3 cellular contexts compared by ENCODE assay signal in the genomic region with DNA sequence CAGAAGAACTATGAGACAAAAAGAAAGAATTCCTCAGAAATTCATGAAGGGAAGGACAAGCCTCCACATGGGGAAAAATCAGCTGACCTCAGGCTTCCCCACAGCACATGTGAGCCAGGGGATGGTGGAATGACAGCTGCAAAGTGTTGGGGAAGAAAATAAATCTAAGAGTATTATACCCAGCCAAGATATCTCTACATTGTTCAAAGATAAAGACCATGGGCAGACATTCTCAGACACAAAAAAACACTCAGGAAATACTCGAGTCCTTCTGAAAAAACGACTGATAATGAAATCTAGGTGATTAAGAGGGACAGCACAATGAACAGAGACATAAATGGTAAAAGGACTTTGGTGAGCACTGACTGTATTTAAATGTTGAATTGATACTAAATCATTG.
TF ChIP-seq lines count a peak whose summit lies in the region.

No MANE protein-coding gene starts in this region.

TF ChIP-seq in HepG2, 621 proteins besides CTCF, POLR2A, EP300 and RAD21:
- peak; percentile 99 for TF ChIP-seq ZFP1 (CRISPR knock-in tag; IDR thresholded peaks at IDR 0.05)
- no peak for TF ChIP-seq ZBTB46 (CRISPR knock-in tag; IDR thresholded peaks at IDR 0.05; ENCODE audit: borderline replicate concordance)

TF ChIP-seq in HEK293, 187 proteins besides CTCF, POLR2A, EP300 and RAD21:
- no peak for TF ChIP-seq ZNF133 (tag by site-specific recombination; IDR thresholded peaks at IDR 0.05)
- peak; percentile 66 for TF ChIP-seq SETDB1 (IDR thresholded peaks at IDR 0.05; ENCODE audit: insufficient read length, low read length)
- TF ChIP-seq TRIM28 (IDR thresholded peaks at IDR 0.05; ENCODE audit: borderline replicate concordance, low read length) = peak; percentile 74; the same call in 1 of the 2 replicates

TF ChIP-seq in HEK293T, 16 proteins besides CTCF, POLR2A, EP300 and RAD21:
- TF ChIP-seq NFRKB (IDR thresholded peaks at IDR 0.05) (no peak), HDGF (IDR thresholded peaks at IDR 0.05; ENCODE audit: borderline replicate concordance) (no peak), ARNT (IDR thresholded peaks at IDR 0.05) (no peak)
- TF ChIP-seq, protein P1, sequence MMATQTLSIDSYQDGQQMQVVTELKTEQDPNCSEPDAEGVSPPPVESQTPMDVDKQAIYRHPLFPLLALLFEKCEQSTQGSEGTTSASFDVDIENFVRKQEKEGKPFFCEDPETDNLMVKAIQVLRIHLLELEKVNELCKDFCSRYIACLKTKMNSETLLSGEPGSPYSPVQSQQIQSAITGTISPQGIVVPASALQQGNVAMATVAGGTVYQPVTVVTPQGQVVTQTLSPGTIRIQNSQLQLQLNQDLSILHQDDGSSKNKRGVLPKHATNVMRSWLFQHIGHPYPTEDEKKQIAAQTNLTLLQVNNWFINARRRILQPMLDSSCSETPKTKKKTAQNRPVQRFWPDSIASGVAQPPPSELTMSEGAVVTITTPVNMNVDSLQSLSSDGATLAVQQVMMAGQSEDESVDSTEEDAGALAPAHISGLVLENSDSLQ (IDR thresholded peaks at IDR 0.05) = no peak
